ENCODE assay signal across 1 cellular context in the genomic region with DNA sequence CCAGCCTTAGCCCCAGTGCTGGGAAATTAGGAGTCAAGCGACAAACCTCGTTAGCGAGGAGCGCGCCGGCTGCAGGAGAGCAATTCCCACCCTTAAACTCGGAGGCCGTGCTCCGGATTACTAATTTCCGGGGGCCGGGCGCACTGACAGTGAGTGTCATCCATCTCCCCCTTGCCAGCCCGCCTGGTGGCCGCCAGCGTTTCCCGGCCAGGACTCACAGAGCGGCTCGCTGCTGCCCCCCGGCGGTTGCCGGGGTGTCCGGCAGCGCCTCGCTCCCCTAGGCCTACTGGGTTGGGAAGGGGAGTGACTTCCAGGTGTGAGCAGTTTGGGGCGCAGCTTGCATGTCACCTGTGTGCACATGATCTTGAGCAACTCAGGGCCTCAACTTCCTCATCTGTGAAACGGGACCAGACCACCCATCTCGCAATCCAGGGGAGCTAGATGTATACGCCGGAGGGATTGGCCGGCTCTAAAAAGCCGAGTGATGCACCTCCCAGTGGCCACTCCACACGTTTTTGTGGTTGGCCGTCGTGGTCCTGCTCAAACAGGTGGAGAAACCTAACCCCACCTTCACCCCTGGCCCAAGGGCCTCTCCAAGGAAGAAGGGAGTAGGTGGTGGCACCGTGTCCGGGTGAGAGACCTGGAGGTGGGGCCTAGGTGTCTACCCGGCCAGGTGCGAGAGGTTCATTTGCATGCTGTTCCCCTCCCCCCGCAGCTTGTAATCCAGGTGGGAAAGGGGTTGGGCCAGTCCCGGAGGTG.
TF ChIP-seq lines count a peak whose summit lies in the region.

No MANE protein-coding gene starts in this region.

TF ChIP-seq in HepG2, 621 proteins besides CTCF, POLR2A, EP300 and RAD21 (continued from another document and continues in another):
- TF ChIP-seq ZNF281 (CRISPR knock-in tag; IDR thresholded peaks at IDR 0.05; ENCODE audit: borderline replicate concordance) (peak; percentile 71), HES4 (CRISPR knock-in tag; IDR thresholded peaks at IDR 0.05; ENCODE audit: borderline replicate concordance) (peak; percentile 72), ZBTB14 (CRISPR knock-in tag; IDR thresholded peaks at IDR 0.05) (peak; percentile 49; the same call in 1 of the 2 replicates), ZNF432 (CRISPR knock-in tag; IDR thresholded peaks at IDR 0.05; ENCODE audit: borderline replicate concordance) (no peak), RARG (CRISPR knock-in tag; IDR thresholded peaks at IDR 0.05; ENCODE audit: low read depth) (no peak), ZNF12 (CRISPR knock-in tag; IDR thresholded peaks at IDR 0.05) (no peak), ZNF343 (CRISPR knock-in tag; IDR thresholded peaks at IDR 0.05) (peak; percentile 87; the same call in 1 of the 2 replicates), NFKBIZ (CRISPR knock-in tag; IDR thresholded peaks at IDR 0.05) (no peak), DMAP1 (CRISPR knock-in tag; IDR thresholded peaks at IDR 0.05) (0 out of 2 replicates have a peak, but pooled peaks have one; percentile 30), NFYB (CRISPR knock-in tag; IDR thresholded peaks at IDR 0.05) (peak; percentile 13; the same call in 1 of the 2 replicates), ZKSCAN5 (CRISPR knock-in tag; IDR thresholded peaks at IDR 0.05) (0 out of 2 replicates have a peak, but pooled peaks have one; percentile 12), GFI1 (CRISPR knock-in tag; IDR thresholded peaks at IDR 0.05; ENCODE audit: borderline replicate concordance) (peak; percentile 70; the same call in 1 of the 2 replicates), ZNF713 (CRISPR knock-in tag; IDR thresholded peaks at IDR 0.05) (no peak), ZNF160 (CRISPR knock-in tag; IDR thresholded peaks at IDR 0.05) (no peak), ZNF44 (CRISPR knock-in tag; IDR thresholded peaks at IDR 0.05) (peak; percentile 80; the same call in 1 of the 2 replicates), BHLHE40 (IDR thresholded peaks at IDR 0.05; ENCODE audit: low read length) (peak; percentile 42; the same call in 1 of the 2 replicates), SIN3B (IDR thresholded peaks at IDR 0.05; ENCODE audit: low read length) (no peak), ZSCAN22 (CRISPR knock-in tag; IDR thresholded peaks at IDR 0.05) (0 out of 2 replicates have a peak, but pooled peaks have one; percentile 23), ZNF841 (CRISPR knock-in tag; IDR thresholded peaks at IDR 0.05; ENCODE audit: borderline replicate concordance) (no peak), MAFG (CRISPR knock-in tag; IDR thresholded peaks at IDR 0.05) (no peak), SNRNP70 (IDR thresholded peaks at IDR 0.05; ENCODE audit: low read depth, low read length) (no peak), ZBTB1 (CRISPR knock-in tag; IDR thresholded peaks at IDR 0.05; ENCODE audit: borderline replicate concordance) (no peak; the same call in 1 of the 2 replicates), JDP2 (CRISPR knock-in tag; IDR thresholded peaks at IDR 0.05; ENCODE audit: borderline replicate concordance) (no peak), PRDM15 (CRISPR knock-in tag; IDR thresholded peaks at IDR 0.05) (peak; percentile 17; the same call in 1 of the 2 replicates), ARID4A (CRISPR knock-in tag; IDR thresholded peaks at IDR 0.05; ENCODE audit: borderline replicate concordance) (peak; percentile 85), ZNF576 (CRISPR knock-in tag; IDR thresholded peaks at IDR 0.05) (no peak), NPAS2 (CRISPR knock-in tag; IDR thresholded peaks at IDR 0.05; ENCODE audit: borderline replicate concordance) (no peak), ZZZ3 (CRISPR knock-in tag; IDR thresholded peaks at IDR 0.05; ENCODE audit: borderline replicate concordance) (peak; percentile 83; the same call in 1 of the 2 replicates), ZNF589 (CRISPR knock-in tag; conservative IDR thresholded peaks at IDR 0.05) (no peak)
- TF ChIP-seq, protein P1, sequence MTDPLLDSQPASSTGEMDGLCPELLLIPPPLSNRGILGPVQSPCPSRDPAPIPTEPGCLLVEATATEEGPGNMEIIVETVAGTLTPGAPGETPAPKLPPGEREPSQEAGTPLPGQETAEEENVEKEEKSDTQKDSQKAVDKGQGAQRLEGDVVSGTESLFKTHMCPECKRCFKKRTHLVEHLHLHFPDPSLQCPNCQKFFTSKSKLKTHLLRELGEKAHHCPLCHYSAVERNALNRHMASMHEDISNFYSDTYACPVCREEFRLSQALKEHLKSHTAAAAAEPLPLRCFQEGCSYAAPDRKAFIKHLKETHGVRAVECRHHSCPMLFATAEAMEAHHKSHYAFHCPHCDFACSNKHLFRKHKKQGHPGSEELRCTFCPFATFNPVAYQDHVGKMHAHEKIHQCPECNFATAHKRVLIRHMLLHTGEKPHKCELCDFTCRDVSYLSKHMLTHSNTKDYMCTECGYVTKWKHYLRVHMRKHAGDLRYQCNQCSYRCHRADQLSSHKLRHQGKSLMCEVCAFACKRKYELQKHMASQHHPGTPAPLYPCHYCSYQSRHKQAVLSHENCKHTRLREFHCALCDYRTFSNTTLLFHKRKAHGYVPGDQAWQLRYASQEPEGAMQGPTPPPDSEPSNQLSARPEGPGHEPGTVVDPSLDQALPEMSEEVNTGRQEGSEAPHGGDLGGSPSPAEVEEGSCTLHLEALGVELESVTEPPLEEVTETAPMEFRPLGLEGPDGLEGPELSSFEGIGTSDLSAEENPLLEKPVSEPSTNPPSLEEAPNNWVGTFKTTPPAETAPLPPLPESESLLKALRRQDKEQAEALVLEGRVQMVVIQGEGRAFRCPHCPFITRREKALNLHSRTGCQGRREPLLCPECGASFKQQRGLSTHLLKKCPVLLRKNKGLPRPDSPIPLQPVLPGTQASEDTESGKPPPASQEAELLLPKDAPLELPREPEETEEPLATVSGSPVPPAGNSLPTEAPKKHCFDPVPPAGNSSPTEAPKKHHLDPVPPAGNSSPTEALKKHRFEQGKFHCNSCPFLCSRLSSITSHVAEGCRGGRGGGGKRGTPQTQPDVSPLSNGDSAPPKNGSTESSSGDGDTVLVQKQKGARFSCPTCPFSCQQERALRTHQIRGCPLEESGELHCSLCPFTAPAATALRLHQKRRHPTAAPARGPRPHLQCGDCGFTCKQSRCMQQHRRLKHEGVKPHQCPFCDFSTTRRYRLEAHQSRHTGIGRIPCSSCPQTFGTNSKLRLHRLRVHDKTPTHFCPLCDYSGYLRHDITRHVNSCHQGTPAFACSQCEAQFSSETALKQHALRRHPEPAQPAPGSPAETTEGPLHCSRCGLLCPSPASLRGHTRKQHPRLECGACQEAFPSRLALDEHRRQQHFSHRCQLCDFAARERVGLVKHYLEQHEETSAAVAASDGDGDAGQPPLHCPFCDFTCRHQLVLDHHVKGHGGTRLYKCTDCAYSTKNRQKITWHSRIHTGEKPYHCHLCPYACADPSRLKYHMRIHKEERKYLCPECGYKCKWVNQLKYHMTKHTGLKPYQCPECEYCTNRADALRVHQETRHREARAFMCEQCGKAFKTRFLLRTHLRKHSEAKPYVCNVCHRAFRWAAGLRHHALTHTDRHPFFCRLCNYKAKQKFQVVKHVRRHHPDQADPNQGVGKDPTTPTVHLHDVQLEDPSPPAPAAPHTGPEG (CRISPR knock-in tag; IDR thresholded peaks at IDR 0.05), result no peak; the same call in 1 of the 2 replicates
- TF ChIP-seq, protein P2, sequence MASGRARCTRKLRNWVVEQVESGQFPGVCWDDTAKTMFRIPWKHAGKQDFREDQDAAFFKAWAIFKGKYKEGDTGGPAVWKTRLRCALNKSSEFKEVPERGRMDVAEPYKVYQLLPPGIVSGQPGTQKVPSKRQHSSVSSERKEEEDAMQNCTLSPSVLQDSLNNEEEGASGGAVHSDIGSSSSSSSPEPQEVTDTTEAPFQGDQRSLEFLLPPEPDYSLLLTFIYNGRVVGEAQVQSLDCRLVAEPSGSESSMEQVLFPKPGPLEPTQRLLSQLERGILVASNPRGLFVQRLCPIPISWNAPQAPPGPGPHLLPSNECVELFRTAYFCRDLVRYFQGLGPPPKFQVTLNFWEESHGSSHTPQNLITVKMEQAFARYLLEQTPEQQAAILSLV (CRISPR knock-in tag; IDR thresholded peaks at IDR 0.05; ENCODE audit: borderline replicate concordance), result peak; percentile 64; the same call in 1 of the 2 replicates
- TF ChIP-seq, protein P3, sequence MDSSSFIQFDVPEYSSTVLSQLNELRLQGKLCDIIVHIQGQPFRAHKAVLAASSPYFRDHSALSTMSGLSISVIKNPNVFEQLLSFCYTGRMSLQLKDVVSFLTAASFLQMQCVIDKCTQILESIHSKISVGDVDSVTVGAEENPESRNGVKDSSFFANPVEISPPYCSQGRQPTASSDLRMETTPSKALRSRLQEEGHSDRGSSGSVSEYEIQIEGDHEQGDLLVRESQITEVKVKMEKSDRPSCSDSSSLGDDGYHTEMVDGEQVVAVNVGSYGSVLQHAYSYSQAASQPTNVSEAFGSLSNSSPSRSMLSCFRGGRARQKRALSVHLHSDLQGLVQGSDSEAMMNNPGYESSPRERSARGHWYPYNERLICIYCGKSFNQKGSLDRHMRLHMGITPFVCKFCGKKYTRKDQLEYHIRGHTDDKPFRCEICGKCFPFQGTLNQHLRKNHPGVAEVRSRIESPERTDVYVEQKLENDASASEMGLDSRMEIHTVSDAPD (CRISPR knock-in tag; IDR thresholded peaks at IDR 0.05), result peak; percentile 15; the same call in 1 of the 2 replicates
